ENCODE assay signal across 8 cellular contexts in genomic region chr22:24155597-24156145, GRCh38. TPM values are rescaled to one million over a fixed set of nuclear protein-coding genes. Genes with fewer than 3 reads are reported as not detected.
DNase-seq lines count a peak whose midpoint lies in the region; ATAC-seq and TF ChIP-seq lines count a peak whose summit lies in the region.

No MANE protein-coding gene starts in this region.

- POLR2A ChIA-PET in RWPE1 (lab: Yijun Ruan, JAX; ENCODE audit: low non-redundant PET) = no interaction called here

- H3K27ac Mint-ChIP-seq in activated naive CD4-positive, alpha-beta T cell treated with anti-CD3 and anti-CD28 coated beads, Interleukin-2, amount 50 U/mL, for 72 hours = peak overlapping the region in 1 of 2 donors; percentile 74
- no peak overlapping the region for H3K27ac Mint-ChIP-seq in glutamatergic neuron (ENCODE audit: unreplicated experiment)

- no peaks in the 10 kb centered on the region for H3K9me3 Mint-ChIP-seq in activated naive CD4-positive, alpha-beta T cell treated with anti-CD3 and anti-CD28 coated beads, Interleukin-2, amount 50 U/mL, for 72 hours
- peaks cover 3% of the 10 kb centered on the region for H3K9me3 Mint-ChIP-seq in glutamatergic neuron (ENCODE audit: unreplicated experiment)

- H3K27ac ChIP-seq in 22Rv1 (no peak overlapping the region), RWPE1 (peak overlapping the region; percentile 80)

- H3K4me3 Mint-ChIP-seq in glutamatergic neuron (ENCODE audit: unreplicated experiment) = peak overlapping the region; percentile 63

- CTCF ChIA-PET in RWPE1 (lab: Yijun Ruan, JAX) = interaction anchor here (0.8 to 2.2 kb wide), 4 partner anchors 12 to 306 kb away, joined by 3 to 6 read pairs (median 4); partner anchors contain the start of gene SUSD2

- peak; percentile 36 for DNase-seq in RWPE1 (ENCODE audit: low spot score)
- DNase-seq in activated naive CD4-positive, alpha-beta T cell treated with anti-CD3 and anti-CD28 coated beads, Interleukin-2, amount 50 U/mL, for 72 hours (ENCODE audit: low spot score in 2 of 2) = peak in 1 of 2 donors; percentile 43
- peak; percentile 57 for DNase-seq in glutamatergic neuron
- DNase-seq in nucleus accumbens (lab: John Stamatoyannopoulos, UW) = peak in 45 of 56 donors; percentile 12 to 79 (median 44)

- peaks cover 9% of the 10 kb centered on the region for H3K27me3 Mint-ChIP-seq in glutamatergic neuron (ENCODE audit: unreplicated experiment)

- peak; percentile 31 for TF ChIP-seq CTCF in 22Rv1 (IDR thresholded peaks at IDR 0.05)
- TF ChIP-seq CTCF in GM12874 (IDR thresholded peaks at IDR 0.05; ENCODE audit: insufficient read depth, low read depth, low read length) = peak; percentile 73
- peak; percentile 65 for TF ChIP-seq CTCF in RWPE1 (conservative IDR thresholded peaks at IDR 0.05; ENCODE audit: low read depth)
- peak; percentile 28 for TF ChIP-seq CTCF in glutamatergic neuron (IDR thresholded peaks at IDR 0.05; ENCODE audit: partially characterized antibody, unreplicated experiment)

- H3K4me1 Mint-ChIP-seq in glutamatergic neuron (ENCODE audit: low read depth, unreplicated experiment) = peaks cover 11% of the 10 kb centered on the region

- peaks cover 0 to 4% of the 10 kb centered on the region in 2 donors for H3K36me3 Mint-ChIP-seq in activated naive CD4-positive, alpha-beta T cell treated with anti-CD3 and anti-CD28 coated beads, Interleukin-2, amount 50 U/mL, for 72 hours
- no peaks in the 10 kb centered on the region for H3K36me3 Mint-ChIP-seq in glutamatergic neuron (ENCODE audit: unreplicated experiment)

- ATAC-seq in HG03135 (IDR thresholded peaks at IDR 0.05; ENCODE audit: unreplicated experiment) (peak; percentile 23), GM18520 (IDR thresholded peaks at IDR 0.05; ENCODE audit: unreplicated experiment) (no peak)
- peak; percentile 43 to 53 for ATAC-seq in activated naive CD4-positive, alpha-beta T cell treated with anti-CD3 and anti-CD28 coated beads, Interleukin-2, amount 50 U/mL, for 72 hours

RNA-seq across cellular contexts. Expression of gene SUSD2, which starts 25.6 kb away (rescaled TPM):
- total RNA-seq in activated naive CD4-positive, alpha-beta T cell treated with anti-CD3 and anti-CD28 coated beads, Interleukin-2, amount 50 U/mL, for 72 hours = 1 to 10 TPM in 1 of 2 donors, under 1 TPM in 1; 0.20 to 1.6 TPM
- 123 TPM for total RNA-seq in glutamatergic neuron (ENCODE audit: unreplicated experiment)

Comparison
In these comparisons a context has a peak if more than half of its experiments do, and no peak if none do; other contexts are left out.
1. RNA of gene SUSD2, which starts 25.6 kb away (total RNA-seq): 123 TPM in glutamatergic neuron (single experiment); 0.20 to 1.6 TPM in activated naive CD4-positive, alpha-beta T cell treated with anti-CD3 and anti-CD28 coated beads, Interleukin-2, amount 50 U/mL, for 72 hours; every median in the first group is over 10 times any median in the second.
2. Peak in every context shown above with its lines, with median percentiles within 50 percentile points of each other: CTCF ChIP-seq.